Comparison of ENCODE assay signal across 1 cellular context in genomic region chr4:156291317-156291716, GRCh38.
A peak's percentile ranks its signal among the peaks of the same experiment; 100 is the strongest.
TF ChIP-seq lines count a peak whose summit lies in the region.

No MANE protein-coding gene starts in this region.

TF ChIP-seq in SK-N-SH, 30 proteins besides CTCF, POLR2A, EP300 and RAD21 (continued from another document):
- TF ChIP-seq POLR2AphosphoS5 (IDR thresholded peaks at IDR 0.05; ENCODE audit: low read depth, low read length) (no peak), TEAD4 (IDR thresholded peaks at IDR 0.05; ENCODE audit: borderline replicate concordance, insufficient read depth) (peak; percentile 45; the same call in 1 of the 2 replicates), REST (IDR thresholded peaks at IDR 0.05; ENCODE audit: low read depth, low read length) (no peak), GATA2 (CRISPR knock-in tag; IDR thresholded peaks at IDR 0.05) (no peak), FOXM1 (IDR thresholded peaks at IDR 0.05; ENCODE audit: low read depth) (no peak), FOXJ3 (CRISPR knock-in tag; IDR thresholded peaks at IDR 0.05) (no peak), NFIC (IDR thresholded peaks at IDR 0.05; ENCODE audit: borderline replicate concordance) (peak; percentile 35; the same call in 1 of the 2 replicates), TAF1 (IDR thresholded peaks at IDR 0.05; ENCODE audit: borderline replicate concordance, low read depth, low read length) (no peak)
